Comparison of ENCODE assay signal across 20 cellular contexts in the genomic region with DNA sequence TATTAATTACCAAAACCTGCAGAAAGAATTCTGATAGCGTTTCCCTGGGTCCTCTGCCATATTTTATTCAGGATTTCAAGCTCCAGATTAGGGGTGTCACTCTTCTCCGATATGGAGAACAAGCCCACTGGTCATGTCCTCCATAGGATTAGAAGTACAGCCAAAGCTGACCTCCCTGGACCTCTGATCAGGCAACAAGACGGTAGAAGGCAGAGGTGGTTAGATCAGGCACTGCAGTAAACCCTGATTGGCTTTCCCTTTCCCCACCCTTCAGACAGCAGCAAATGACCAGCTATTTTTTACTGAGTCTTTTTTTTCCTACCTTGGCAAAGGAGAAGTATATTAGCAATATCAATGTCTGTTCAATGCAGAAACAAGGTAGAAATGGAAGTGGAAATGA. TPM values are rescaled to one million over a fixed set of nuclear protein-coding genes. Genes with fewer than 3 reads are reported as not detected.
DNase-seq lines count a peak whose midpoint lies in the region; ATAC-seq, FAIRE-seq and TF ChIP-seq lines count a peak whose summit lies in the region.
"Had no signal": no experiment of that assay in that cellular context is flagged by ENCODE, and none has a peak within 500 bp of the region (broad histone marks: within the 10 kb centered on the region; RNA-seq: fewer than 3 reads in every experiment).

No MANE protein-coding gene starts in this region.

- H3K14ac ChIP-seq in H9 (ENCODE audit: insufficient read depth, low read length) (no peak overlapping the region), mesenchymal stem cell (ENCODE audit: low read length in 2 of 2) (no peak overlapping the region)

- no TSS peak for BruUV-seq in K562 (replicated peaks; lab: Mats Ljungman, UMichigan)
- no TSS peak for BruUV-seq in OCI-LY7 (replicated peaks; lab: Mats Ljungman, UMichigan)

- no peak overlapping the region for H4K91ac ChIP-seq in H9 (ENCODE audit: insufficient read length, low read depth, low read length)
- H4K91ac ChIP-seq in mesenchymal stem cell (ENCODE audit: low read length), result peak overlapping the region; percentile 40

- H3K27ac Mint-ChIP-seq in H9, result no peak overlapping the region
- H3K27ac Mint-ChIP-seq: CD4-positive, alpha-beta memory T cell had no signal

- no peak overlapping the region for H2BK12ac ChIP-seq in H9 (ENCODE audit: insufficient read length, low read depth, low read length)
- H2BK12ac ChIP-seq in mesenchymal stem cell (ENCODE audit: low read length in 2 of 2), result no peak overlapping the region

- no peaks in the 10 kb centered on the region for H3K9me2 ChIP-seq in OCI-LY7 (ENCODE audit: insufficient read depth, low read length)

- H3K23ac ChIP-seq in H9 (ENCODE audit: insufficient read length, low read depth, low read length) (no peak overlapping the region), mesenchymal stem cell (ENCODE audit: low read length in 2 of 2) (no peak overlapping the region)

- TF ChIP-seq POLR2A in K562 (conservative IDR thresholded peaks at IDR 0.05) (no peak), prostate gland (IDR thresholded peaks at IDR 0.05) (no peak)

- H2BK120ac ChIP-seq in H9 (ENCODE audit: low read depth, low read length, poor library complexity, severe bottlenecking) (no peak overlapping the region), mesenchymal stem cell (ENCODE audit: low read depth, low read length) (no peak overlapping the region)

- FAIRE-seq in K562 (lab: Jason Lieb, UNC), result no peak
- FAIRE-seq: D721Med, GM12878, GM19239, H1 had no signal

- H3T11ph ChIP-seq in H9 (ENCODE audit: low read length), result no peak overlapping the region

- H2AFZ ChIP-seq in H9 (ENCODE audit: low read length) (no peak overlapping the region), K562 (ENCODE audit: low read depth, low read length) (no peak overlapping the region), mesenchymal stem cell (ENCODE audit: low read depth, low read length) (no peak overlapping the region), OCI-LY7 (ENCODE audit: low read length) (no peak overlapping the region)
- H2AFZ ChIP-seq: GM23248 had no signal

- H4K20me1 ChIP-seq in H9 (ENCODE audit: control insufficient read depth, insufficient read depth, insufficient read length), result no peaks in the 10 kb centered on the region
- no peaks in the 10 kb centered on the region; the same call in 1 of the 2 replicates for H4K20me1 ChIP-seq in K562 (replicated peaks; ENCODE audit: control insufficient read depth, insufficient read depth, low read length)
- no peaks in the 10 kb centered on the region for H4K20me1 ChIP-seq in OCI-LY7 (ENCODE audit: insufficient read depth, low read length)

- H3K9ac ChIP-seq in H9 (ENCODE audit: extremely low read depth, insufficient read length, low read length), result no peak overlapping the region
- H3K9ac ChIP-seq in K562 (ENCODE audit: insufficient read depth in 1 of 2, low read depth in 2 of 2, low read length in 2 of 2), result no peak overlapping the region
- H3K9ac ChIP-seq in mesenchymal stem cell (ENCODE audit: low read length), result no peak overlapping the region
- H3K9ac ChIP-seq: GM23248 had no signal

- H3K18ac ChIP-seq in H9 (ENCODE audit: insufficient read length, low read depth, low read length) (no peak overlapping the region), mesenchymal stem cell (ENCODE audit: low read depth in 1 of 2, low read length in 2 of 2) (no peak overlapping the region)

- H3K4ac ChIP-seq in H9 (ENCODE audit: low read depth, low read length) (no peak overlapping the region), mesenchymal stem cell (ENCODE audit: low read depth in 1 of 2, low read length in 2 of 2) (no peak overlapping the region)

- H3K4me3 ChIP-seq in K562 (no peak overlapping the region), mesenchymal stem cell (ENCODE audit: insufficient read depth in 1 of 2, low read depth in 1 of 2, low read length in 2 of 2) (no peak overlapping the region), prostate gland (no peak overlapping the region), OCI-LY7 (ENCODE audit: low read depth, low read length, poor library complexity, severe bottlenecking) (no peak overlapping the region)
- H3K4me3 ChIP-seq: GM12878, GM23248 had no signal

- CTCF ChIA-PET in K562 (lab: Yijun Ruan, JAX; ENCODE audit: low intra/inter-chr PET ratio) (interaction anchor here (0.7 kb wide), 1 partner anchor 69 kb away, joined by 3 read pairs; no protein-coding TSS in a partner anchor), OCI-LY7 (lab: Charles Lee; ENCODE audit: unreplicated experiment) (no interaction called here)

- no peaks in the 10 kb centered on the region for H3K4me1 ChIP-seq in H9 (ENCODE audit: insufficient read depth, low read length)
- H3K4me1 ChIP-seq in K562 (replicated peaks in 1 of 2; ENCODE audit: control insufficient read depth in 2 of 2, insufficient read depth in 2 of 2, low read length in 2 of 2), result peaks cover 12 to 37% of the 10 kb centered on the region in 2 experiments
- H3K4me1 ChIP-seq in mesenchymal stem cell (ENCODE audit: control insufficient read depth, insufficient read depth, low read depth, low read length), result peaks cover 2% of the 10 kb centered on the region
- no peaks in the 10 kb centered on the region for H3K4me1 ChIP-seq in prostate gland (replicated peaks)
- H3K4me1 ChIP-seq in OCI-LY7 (ENCODE audit: insufficient read depth, low read length, poor library complexity, severe bottlenecking), result no peaks in the 10 kb centered on the region

- H3K36me3 ChIP-seq in K562 (ENCODE audit: control insufficient read depth, insufficient read depth, low read length) (peaks cover 62% of the 10 kb centered on the region), mesenchymal stem cell (ENCODE audit: control insufficient read depth in 1 of 2, insufficient read depth in 2 of 2, low read depth in 1 of 2, low read length in 2 of 2) (no peaks in the 10 kb centered on the region), prostate gland (no peaks in the 10 kb centered on the region), OCI-LY7 (ENCODE audit: insufficient read depth, low read length) (peaks cover 37% of the 10 kb centered on the region)

- no peaks in the 10 kb centered on the region for H3K9me3 Mint-ChIP-seq in H9
- H3K9me3 Mint-ChIP-seq: CD4-positive, alpha-beta memory T cell had no signal

- H3K27ac ChIP-seq in H9 (ENCODE audit: insufficient read length, low read depth, low read length) (no peak overlapping the region), K562 (ENCODE audit: extremely low read depth, low read depth, low read length) (peak overlapping the region; percentile 76), mesenchymal stem cell (ENCODE audit: low read length, poor library complexity, severe bottlenecking) (no peak overlapping the region), prostate gland (no peak overlapping the region), OCI-LY7 (ENCODE audit: low read depth, low read length, poor library complexity, severe bottlenecking) (no peak overlapping the region)
- H3K27ac ChIP-seq: GM23248 had no signal

- peak; percentile 51 for ATAC-seq in K562
- ATAC-seq in activated CD4-positive, CD25-positive, alpha-beta regulatory T cell treated with anti-CD3 and anti-CD28 coated beads, Interleukin-2, amount 50 U/mL, for 24 hours, result no peak
- ATAC-seq: GM12878 had no signal

- H3K4me1 Mint-ChIP-seq in H9, result peaks cover 9 to 10% of the 10 kb centered on the region in 2 experiments; a peak in 2 of 4 replicates

- no peaks in the 10 kb centered on the region for H3K23me2 ChIP-seq in H9 (ENCODE audit: insufficient read length, low read depth, low read length, poor library complexity, severe bottlenecking)

- H2BK5ac ChIP-seq in H9 (ENCODE audit: insufficient read length, low read length) (no peak overlapping the region), mesenchymal stem cell (ENCODE audit: low read depth, low read length, poor library complexity, severe bottlenecking) (no peak overlapping the region)

- H3K36me3 Mint-ChIP-seq in H9 (ENCODE audit: insufficient read depth in 1 of 3, low read depth in 3 of 3), result peaks cover 7 to 13% (median 11%) of the 10 kb centered on the region in 3 experiments; a peak in 6 of 7 replicates

- H3K79me2 ChIP-seq in H9 (ENCODE audit: insufficient read depth, low read length) (no peaks in the 10 kb centered on the region), K562 (ENCODE audit: control insufficient read depth, insufficient read depth, low read length) (no peaks in the 10 kb centered on the region), OCI-LY7 (ENCODE audit: insufficient read depth, low read depth, low read length) (no peaks in the 10 kb centered on the region)

- no peak overlapping the region for H3K4me3 Mint-ChIP-seq in H9
- H3K4me3 Mint-ChIP-seq: CD4-positive, alpha-beta memory T cell had no signal

- intact Hi-C loops in K562 (cut with micrococcal nuclease) (loop anchor here (5.0 kb wide), 2 partner anchors 85 to 140 kb away; no protein-coding TSS in a partner anchor), prostate gland (cut with DNase I) (no loop called here), OCI-LY7 (cut with micrococcal nuclease; ENCODE audit: unreplicated experiment) (no loop called here)

- no peak for TF ChIP-seq EP300 in K562 (IDR thresholded peaks at IDR 0.05; ENCODE audit: low read length)

- H2BK15ac ChIP-seq in H9 (ENCODE audit: low read depth, low read length), result no peak overlapping the region
- no peak overlapping the region for H2BK15ac ChIP-seq in mesenchymal stem cell (ENCODE audit: low read depth, poor library complexity, severe bottlenecking)

- H2BK20ac ChIP-seq in H9 (ENCODE audit: low read depth, low read length, poor library complexity, severe bottlenecking), result peak overlapping the region; percentile 45

- H3K27me3 ChIP-seq in H9 (ENCODE audit: insufficient read depth, low read length) (no peaks in the 10 kb centered on the region), K562 (ENCODE audit: control insufficient read depth in 2 of 2, insufficient read depth in 2 of 2, low read length in 2 of 2) (no peaks in the 10 kb centered on the region; a peak in 1 of 5 replicates), mesenchymal stem cell (ENCODE audit: control insufficient read depth in 1 of 2, insufficient read depth in 1 of 2, low read length in 2 of 2) (no peaks in the 10 kb centered on the region), prostate gland (replicated peaks; ENCODE audit: insufficient read depth) (no peaks in the 10 kb centered on the region)

- H3K27me3 Mint-ChIP-seq in H9 (ENCODE audit: low read depth), result no peaks in the 10 kb centered on the region
- H3K27me3 Mint-ChIP-seq: CD4-positive, alpha-beta memory T cell had no signal

- H3K56ac ChIP-seq in H9 (ENCODE audit: insufficient read length, low read depth, low read length), result no peak overlapping the region

- TF ChIP-seq RAD21 in K562 (CRISPR knock-in tag; conservative IDR thresholded peaks at IDR 0.05 in 1 of 2, IDR thresholded peaks at IDR 0.05 in 1 of 2), result no peak

- POLR2A ChIA-PET in K562 (lab: Yijun Ruan, JAX) (interaction anchor here (0.8 to 1.8 kb wide), 6 partner anchors 10 to 81 kb away, joined by 3 to 6 read pairs (median 3); a partner anchor contains a TSS), OCI-LY7 (lab: Charles Lee) (no interaction called here)

- H3K9me1 ChIP-seq in K562 (ENCODE audit: control insufficient read depth, insufficient read depth, low read length), result no peaks in the 10 kb centered on the region

- no peak for TF ChIP-seq CTCF in H9 (conservative IDR thresholded peaks at IDR 0.05)
- TF ChIP-seq CTCF in K562 (IDR thresholded peaks at IDR 0.05 in 2 of 3, conservative IDR thresholded peaks at IDR 0.05 in 1 of 3; ENCODE audit: insufficient read depth in 2 of 3, low read depth in 1 of 3, low read length in 3 of 3), result no peak
- TF ChIP-seq CTCF in prostate gland (IDR thresholded peaks at IDR 0.05), result no peak
- TF ChIP-seq CTCF in OCI-LY7 (conservative IDR thresholded peaks at IDR 0.05; ENCODE audit: low read length), result no peak

- WGBS in H9 (ENCODE audit: extremely low coverage, insufficient read length, low lambda C conversion rate), result no CpG with 5 or more reads among the region's 3 CpGs
- 0% methylated on average over 3 of the region's 3 CpGs for WGBS in K562 (ENCODE audit: insufficient coverage, low coverage, missing lambda C conversion rate)
- 79% methylated on average over 3 of the region's 3 CpGs for WGBS in mesenchymal stem cell
- WGBS in prostate gland, result 56% methylated on average over 3 of the region's 3 CpGs

- no peak overlapping the region for H3K4me2 ChIP-seq in H9 (ENCODE audit: insufficient read depth, insufficient read length, low read length)
- H3K4me2 ChIP-seq in K562 (ENCODE audit: insufficient read depth, low read length), result peak overlapping the region; percentile 41
- no peak overlapping the region for H3K4me2 ChIP-seq in mesenchymal stem cell (ENCODE audit: low read length, poor library complexity, severe bottlenecking)
- H3K4me2 ChIP-seq in OCI-LY7 (ENCODE audit: low read length), result no peak overlapping the region

- H3K9me3 ChIP-seq in H9 (ENCODE audit: control insufficient read depth, low read depth, low read length), result no peaks in the 10 kb centered on the region
- no peaks in the 10 kb centered on the region; the same call in 1 of the 2 replicates for H3K9me3 ChIP-seq in K562 (replicated peaks; ENCODE audit: control insufficient read depth, insufficient read depth, low read depth, low read length)
- H3K9me3 ChIP-seq in mesenchymal stem cell (ENCODE audit: control insufficient read depth, low read length), result no peaks in the 10 kb centered on the region
- H3K9me3 ChIP-seq in prostate gland, result no peaks in the 10 kb centered on the region
- H3K9me3 ChIP-seq in OCI-LY7 (ENCODE audit: low read length), result no peaks in the 10 kb centered on the region

- DNase-seq in H9 (no peak), OCI-M1 (lab: John Stamatoyannopoulos, UW) (peak; percentile 59), K562 (ENCODE audit: extremely low read depth in 1 of 4, low spot score in 3 of 4) (peak in 2 of 4 experiments; percentile 40 to 43), mesenchymal stem cell (no peak), prostate gland (ENCODE audit: low spot score) (no peak), OCI-LY7 (ENCODE audit: low spot score) (no peak)
- DNase-seq in stimulated activated CD4-positive, alpha-beta T cell treated with anti-CD3 and anti-CD28 coated beads, Interleukin-15, amount 100 ng/mL, for 24 hours, result no peak
- DNase-seq: C1 segment of cervical spinal cord; CD4-positive, alpha-beta memory T cell; DMS79; H7 had no signal

- H3K79me1 ChIP-seq in H9 (ENCODE audit: insufficient read depth, low read depth, low read length, poor library complexity, severe bottlenecking) (no peaks in the 10 kb centered on the region), mesenchymal stem cell (replicated peaks; ENCODE audit: low read length, poor library complexity, severe bottlenecking) (peaks cover 1% of the 10 kb centered on the region)

- H4K8ac ChIP-seq in H9 (replicated peaks; ENCODE audit: insufficient read length, low read depth, low read length) (no peak overlapping the region), mesenchymal stem cell (ENCODE audit: low read length) (no peak overlapping the region)

- H2AK5ac ChIP-seq in H9 (ENCODE audit: insufficient read length, low read length) (no peak overlapping the region), mesenchymal stem cell (ENCODE audit: low read length, severe bottlenecking) (no peak overlapping the region)

- in situ Hi-C loops in K562 (cut with MboI), result no loop called here

- no peak overlapping the region for H4K5ac ChIP-seq in H9 (ENCODE audit: insufficient read length, low read depth, low read length)

RNA-seq across cellular contexts. Expression of a gene that starts 37.7 kb away (rescaled TPM):
- total RNA-seq in H9 (2021) (28.5 and 31.5 TPM in 2 replicates), K562 (2014; rRNA removed) (44.8 and 54.5 TPM in 2 replicates), K562 (2014; rRNA removed; fragmentation: Illumina TruSeq; extraction: Trizol) (56.5 and 66.3 TPM in 2 replicates), K562 (2015; rRNA removed; fragmentation: Illumina TruSeq; extraction: Trizol) (57.9 and 67.0 TPM in 2 replicates), K562 (2021) (53.4 and 62.3 TPM in 2 replicates), prostate gland (1 to 10 TPM in 1 of 2 donors, under 1 TPM in 1; 0.91 to 2.2 TPM), OCI-LY7 (2022) (50.3 and 53.1 TPM in 2 replicates)
- 17.6 and 59.0 TPM in 2 replicates for total RNA-seq in K562 (2011; cell fraction: chromatin; rRNA removed; ENCODE audit: low replicate concordance)
- 12.3 and 16.8 TPM in 2 replicates for total RNA-seq in K562 (2011; cell fraction: nucleolus; rRNA removed)
- total RNA-seq in K562 (2011; cell fraction: nucleoplasm; rRNA removed), result 37.6 and 46.6 TPM in 2 replicates
- polyA plus RNA-seq in K562 (2011; rRNA removed) (59.9 and 77.4 TPM in 2 replicates), K562 (2014; fragmentation: Illumina TruSeq; extraction: Trizol) (69.7 and 75.0 TPM in 2 replicates), K562 (2014; fragmentation: Nextera tagmentation; extraction: Ambion mirVana) (100 to 1,000 TPM in 1 of 2 experiments, 10 to 100 TPM in 1; 87.6 to 100 TPM), K562 (2014; rRNA removed) (60.9 and 76.0 TPM in 2 replicates)
- 19.9 and 53.0 TPM in 2 replicates for polyA plus RNA-seq in K562 (2011; cell fraction: cytosol; rRNA removed)
- polyA plus RNA-seq in K562 (2011; cell fraction: nucleus; rRNA removed), result 11.0 and 17.5 TPM in 2 replicates
- polyA plus RNA-seq in K562 (2012), result 79.4 and 84.3 TPM in 2 replicates
- polyA minus RNA-seq in K562 (2011; rRNA and poly(A)+ RNA removed), result 40.2 and 40.5 TPM in 2 replicates
- polyA minus RNA-seq in K562 (2011; cell fraction: cytosol; rRNA and poly(A)+ RNA removed), result 16.4 and 21.9 TPM in 2 replicates
- polyA minus RNA-seq in K562 (2011; cell fraction: nucleus; rRNA and poly(A)+ RNA removed), result 26.8 and 42.2 TPM in 2 replicates
- polyA plus RNA-seq in mesenchymal stem cell (2013, experiment 1 of 2), result 3.3 TPM
- 3.7 TPM for polyA plus RNA-seq in mesenchymal stem cell (2013, experiment 2 of 2)
- 29.3 and 34.4 TPM in 2 replicates for total RNA-seq in OCI-LY7 (2014; rRNA removed; shearing (Covaris generic))
- polyA plus RNA-seq: CD4-positive, alpha-beta memory T cell had no signal

RNA-seq across cellular contexts. Expression of a gene that starts 48.6 kb away (rescaled TPM):
- total RNA-seq in H9 (2021) (not detected in 2 replicates), K562 (2014; rRNA removed) (not detected in 2 replicates), K562 (2014; rRNA removed; fragmentation: Illumina TruSeq; extraction: Trizol) (not detected in 2 replicates), K562 (2015; rRNA removed; fragmentation: Illumina TruSeq; extraction: Trizol) (not detected in 2 replicates), K562 (2021) (0.13 TPM in 1 of 2 replicates, not detected in the other), prostate gland (not detected), OCI-LY7 (2022) (not detected in 2 replicates)
- total RNA-seq in K562 (2011; cell fraction: chromatin; rRNA removed; ENCODE audit: low replicate concordance), result not detected in 2 replicates
- total RNA-seq in K562 (2011; cell fraction: nucleolus; rRNA removed), result not detected in 2 replicates
- 0.15 TPM in 1 of 2 replicates, not detected in the other for total RNA-seq in K562 (2011; cell fraction: nucleoplasm; rRNA removed)
- polyA plus RNA-seq in K562 (2011; rRNA removed) (0.07 and 0.15 TPM in 2 replicates), K562 (2014; fragmentation: Illumina TruSeq; extraction: Trizol) (not detected in 2 replicates), K562 (2014; fragmentation: Nextera tagmentation; extraction: Ambion mirVana) (under 1 TPM in 1 of 2 experiments, not detected in 1; 0.03 TPM), K562 (2014; rRNA removed) (not detected in 2 replicates)
- 0.01 and 0.06 TPM in 2 replicates for polyA plus RNA-seq in K562 (2011; cell fraction: cytosol; rRNA removed)
- 0.10 and 0.20 TPM in 2 replicates for polyA plus RNA-seq in K562 (2011; cell fraction: nucleus; rRNA removed)
- polyA plus RNA-seq in K562 (2012), result not detected in 2 replicates
- 0.06 and 0.21 TPM in 2 replicates for polyA minus RNA-seq in K562 (2011; rRNA and poly(A)+ RNA removed)
- polyA minus RNA-seq in K562 (2011; cell fraction: cytosol; rRNA and poly(A)+ RNA removed), result not detected in 2 replicates
- polyA minus RNA-seq in K562 (2011; cell fraction: nucleus; rRNA and poly(A)+ RNA removed), result not detected in 2 replicates
- not detected for polyA plus RNA-seq in mesenchymal stem cell (2013, experiment 1 of 2)
- polyA plus RNA-seq in mesenchymal stem cell (2013, experiment 2 of 2), result not detected
- not detected in 2 replicates for total RNA-seq in OCI-LY7 (2014; rRNA removed; shearing (Covaris generic))
- total RNA-seq: A172; A673; CD4-positive, alpha-beta memory T cell; GM12878; GM23248; H1; H7 had no signal
- polyA plus RNA-seq: BJ; CD4-positive, alpha-beta memory T cell; GM12878; GM23248; H1 had no signal

RNA-seq across cellular contexts. Expression of a gene that starts 50.0 kb away (rescaled TPM):
- total RNA-seq in H9 (2021) (not detected in 2 replicates), K562 (2014; rRNA removed) (33.8 and 51.0 TPM in 2 replicates), K562 (2014; rRNA removed; fragmentation: Illumina TruSeq; extraction: Trizol) (68.1 and 86.4 TPM in 2 replicates), K562 (2015; rRNA removed; fragmentation: Illumina TruSeq; extraction: Trizol) (46.2 and 51.9 TPM in 2 replicates), K562 (2021) (50.9 and 56.3 TPM in 2 replicates), prostate gland (10 to 100 TPM; 14.9 to 56.1 TPM), OCI-LY7 (2022) (not detected in 2 replicates)
- total RNA-seq in K562 (2011; cell fraction: chromatin; rRNA removed; ENCODE audit: low replicate concordance), result 31.6 and 70.5 TPM in 2 replicates
- 13.3 and 16.6 TPM in 2 replicates for total RNA-seq in K562 (2011; cell fraction: nucleolus; rRNA removed)
- 34.2 and 67.0 TPM in 2 replicates for total RNA-seq in K562 (2011; cell fraction: nucleoplasm; rRNA removed)
- polyA plus RNA-seq in K562 (2011; rRNA removed) (13.8 and 26.7 TPM in 2 replicates), K562 (2014; fragmentation: Illumina TruSeq; extraction: Trizol) (73.0 and 81.1 TPM in 2 replicates), K562 (2014; fragmentation: Nextera tagmentation; extraction: Ambion mirVana) (10 to 100 TPM; 51.9 to 82.9 TPM), K562 (2014; rRNA removed) (41.7 and 59.4 TPM in 2 replicates)
- 2.5 and 3.7 TPM in 2 replicates for polyA plus RNA-seq in K562 (2011; cell fraction: cytosol; rRNA removed)
- polyA plus RNA-seq in K562 (2011; cell fraction: nucleus; rRNA removed), result 13.8 and 19.0 TPM in 2 replicates
- 33.4 and 74.8 TPM in 2 replicates for polyA plus RNA-seq in K562 (2012)
- polyA minus RNA-seq in K562 (2011; rRNA and poly(A)+ RNA removed), result 30.8 and 41.4 TPM in 2 replicates
- polyA minus RNA-seq in K562 (2011; cell fraction: cytosol; rRNA and poly(A)+ RNA removed), result 6.0 and 9.7 TPM in 2 replicates
- polyA minus RNA-seq in K562 (2011; cell fraction: nucleus; rRNA and poly(A)+ RNA removed), result 40.0 and 42.3 TPM in 2 replicates
- polyA plus RNA-seq in mesenchymal stem cell (2013, experiment 1 of 2), result 2.6 TPM
- polyA plus RNA-seq in mesenchymal stem cell (2013, experiment 2 of 2), result 2.1 TPM
- total RNA-seq in OCI-LY7 (2014; rRNA removed; shearing (Covaris generic)), result not detected in 2 replicates
- total RNA-seq: A673; CD4-positive, alpha-beta memory T cell; H1; H7 had no signal
- polyA plus RNA-seq: BJ; CD4-positive, alpha-beta memory T cell; H1 had no signal

Comparison
In these comparisons a context has a peak if more than half of its experiments do, and no peak if none do; other contexts are left out.
1. RNA of a gene that starts 50.0 kb away (total RNA-seq): 13.3 to 86.4 TPM in K562 and 14.9 to 56.1 TPM in prostate gland; not detected in H9 and not detected in OCI-LY7; every median in the first group is over 10 times any median in the second.